12 cellular contexts compared by ENCODE assay signal in genomic region chr3:72977463-72977862, GRCh38. TPM values are rescaled to one million over a fixed set of nuclear protein-coding genes. Genes with fewer than 3 reads are reported as not detected.
A peak's percentile ranks its signal among the peaks of the same experiment; 100 is the strongest.
DNase-seq lines count a peak whose midpoint lies in the region; ATAC-seq and TF ChIP-seq lines count a peak whose summit lies in the region.
"Had no signal": no experiment of that assay in that cellular context is flagged by ENCODE, and none has a peak within 500 bp of the region (broad histone marks: within the 10 kb centered on the region; RNA-seq: fewer than 3 reads in every experiment).

No MANE protein-coding gene starts in this region.

- no peaks in the 10 kb centered on the region for H3K27me3 Mint-ChIP-seq in activated naive CD4-positive, alpha-beta T cell treated with anti-CD3 and anti-CD28 coated beads for 36 hours (ENCODE audit: low read depth)
- no peaks in the 10 kb centered on the region for H3K27me3 Mint-ChIP-seq in mesothelial cell of epicardium (ENCODE audit: low read depth)

- no peaks in the 10 kb centered on the region for H4K20me1 ChIP-seq in OCI-LY3 (ENCODE audit: insufficient read depth, low read length)
- H4K20me1 ChIP-seq in MM.1S (ENCODE audit: insufficient read depth, low read length), result no peaks in the 10 kb centered on the region

- H3K79me2 ChIP-seq in OCI-LY3 (ENCODE audit: low read length), result no peaks in the 10 kb centered on the region
- H3K79me2 ChIP-seq in MM.1S (ENCODE audit: low read length), result no peaks in the 10 kb centered on the region

- no peak overlapping the region; the same call in 1 of the 2 replicates for H3K27ac ChIP-seq in OCI-LY3 (ENCODE audit: low read length)
- H3K27ac ChIP-seq in upper lobe of left lung, result peak overlapping the region; percentile 1 to 77 (median 20)
- H3K27ac ChIP-seq in MM.1S (ENCODE audit: low read length), result no peak overlapping the region
- H3K27ac ChIP-seq in suprapubic skin, result no peak overlapping the region
- H3K27ac ChIP-seq: foreskin keratinocyte had no signal

- H3F3A ChIP-seq in MM.1S (ENCODE audit: insufficient read depth, low read length), result no peaks in the 10 kb centered on the region

- TF ChIP-seq CTCF in OCI-LY3 (IDR thresholded peaks at IDR 0.05; ENCODE audit: low read depth, low read length), result 0 out of 2 replicates have a peak, but pooled peaks have one; percentile 2
- TF ChIP-seq CTCF in upper lobe of left lung (IDR thresholded peaks at IDR 0.05), result no peak
- TF ChIP-seq CTCF in mesothelial cell of epicardium (IDR thresholded peaks at IDR 0.05; ENCODE audit: unreplicated experiment), result no peak
- no peak for TF ChIP-seq CTCF in MM.1S (IDR thresholded peaks at IDR 0.05; ENCODE audit: low read length)
- TF ChIP-seq CTCF in suprapubic skin (IDR thresholded peaks at IDR 0.05), result no peak

- intact Hi-C loops in activated naive CD4-positive, alpha-beta T cell treated with anti-CD3 and anti-CD28 coated beads for 36 hours (cut with micrococcal nuclease), result loop anchor here (1.0 to 2.0 kb wide), 5 partner anchors 11 to 59 kb away; no protein-coding TSS in a partner anchor

- 82 to 91% methylated on average over 3 of the region's 3 CpGs for WGBS in upper lobe of left lung, 2 donors
- WGBS in suprapubic skin, result 90% methylated on average over 3 of the region's 3 CpGs

- no peak overlapping the region for H3K27ac Mint-ChIP-seq in activated naive CD4-positive, alpha-beta T cell treated with anti-CD3 and anti-CD28 coated beads for 36 hours
- H3K27ac Mint-ChIP-seq in mesothelial cell of epicardium, result no peak overlapping the region

- peaks cover 10% of the 10 kb centered on the region for H3K4me1 Mint-ChIP-seq in activated naive CD4-positive, alpha-beta T cell treated with anti-CD3 and anti-CD28 coated beads for 36 hours (ENCODE audit: low read depth)
- peaks cover 14% of the 10 kb centered on the region for H3K4me1 Mint-ChIP-seq in mesothelial cell of epicardium

- H3K9me3 Mint-ChIP-seq in activated naive CD4-positive, alpha-beta T cell treated with anti-CD3 and anti-CD28 coated beads for 36 hours, result no peaks in the 10 kb centered on the region
- no peaks in the 10 kb centered on the region for H3K9me3 Mint-ChIP-seq in mesothelial cell of epicardium

- H3K9me2 ChIP-seq in MM.1S (replicated peaks; ENCODE audit: insufficient read depth, low read length), result no peaks in the 10 kb centered on the region

- peak overlapping the region; percentile 47 for H3K4me2 ChIP-seq in OCI-LY3 (ENCODE audit: low read length)
- no peak overlapping the region for H3K4me2 ChIP-seq in MM.1S (ENCODE audit: low read depth, low read length)

- TF ChIP-seq POLR2A in upper lobe of left lung (IDR thresholded peaks at IDR 0.05) (no peak), suprapubic skin (IDR thresholded peaks at IDR 0.05) (no peak)

- no peak overlapping the region for H3K4me3 Mint-ChIP-seq in activated naive CD4-positive, alpha-beta T cell treated with anti-CD3 and anti-CD28 coated beads for 36 hours
- H3K4me3 Mint-ChIP-seq in mesothelial cell of epicardium, result no peak overlapping the region

- H3K9ac ChIP-seq in OCI-LY3 (ENCODE audit: low read length) (no peak overlapping the region), MM.1S (ENCODE audit: low read length) (no peak overlapping the region)

- TF ChIP-seq EP300 in upper lobe of left lung (IDR thresholded peaks at IDR 0.05) (no peak), suprapubic skin (IDR thresholded peaks at IDR 0.05) (no peak)

- no peak overlapping the region for H2AFZ ChIP-seq in OCI-LY3 (ENCODE audit: low read depth, low read length)
- H2AFZ ChIP-seq in MM.1S (ENCODE audit: low read length), result no peak overlapping the region

- ATAC-seq in HG02642 (IDR thresholded peaks at IDR 0.05; ENCODE audit: poor library complexity, unreplicated experiment) (peak; percentile 74), upper lobe of left lung (ENCODE audit: low FRiP score in 2 of 2) (no peak)
- ATAC-seq: foreskin keratinocyte, K562 had no signal

- H3K9me3 ChIP-seq in OCI-LY3 (ENCODE audit: insufficient read depth, low read length), result no peaks in the 10 kb centered on the region
- no peaks in the 10 kb centered on the region for H3K9me3 ChIP-seq in upper lobe of left lung
- H3K9me3 ChIP-seq in MM.1S (replicated peaks; ENCODE audit: insufficient read depth, low read length), result no peaks in the 10 kb centered on the region
- no peaks in the 10 kb centered on the region for H3K9me3 ChIP-seq in suprapubic skin

- peak; percentile 21 for DNase-seq in activated naive CD4-positive, alpha-beta T cell treated with anti-CD3 and anti-CD28 coated beads for 36 hours
- DNase-seq in activated naive CD4-positive, alpha-beta T cell treated with anti-CD3 and anti-CD28 coated beads, Interleukin-2, amount 50 U/mL, for 16 hours, result no peak
- DNase-seq in upper lobe of left lung, result no peak
- no peak for DNase-seq in mesothelial cell of epicardium (ENCODE audit: low spot score in 2 of 2, unreplicated experiment in 2 of 2)
- DNase-seq in MM.1S, result no peak
- no peak for DNase-seq in suprapubic skin (ENCODE audit: low spot score in 2 of 2)
- DNase-seq: foreskin keratinocyte, H7, NCI-H748 treated with DMSO at 0.1 percent for 48 hours had no signal

- H3K4me1 ChIP-seq in OCI-LY3 (ENCODE audit: low read length) (peaks cover 48% of the 10 kb centered on the region), upper lobe of left lung (peaks cover 0 to 3% (median 0%) of the 10 kb centered on the region in 4 donors), MM.1S (ENCODE audit: low read length) (no peaks in the 10 kb centered on the region; the same call in 1 of the 2 replicates), suprapubic skin (no peaks in the 10 kb centered on the region)

- peak overlapping the region; percentile 17 for H3K4me3 ChIP-seq in OCI-LY3 (ENCODE audit: low read length)
- no peak overlapping the region for H3K4me3 ChIP-seq in upper lobe of left lung
- no peak overlapping the region for H3K4me3 ChIP-seq in MM.1S (ENCODE audit: low read length)
- no peak overlapping the region for H3K4me3 ChIP-seq in suprapubic skin
- H3K4me3 ChIP-seq: K562 had no signal

- no peaks in the 10 kb centered on the region for H3K36me3 Mint-ChIP-seq in activated naive CD4-positive, alpha-beta T cell treated with anti-CD3 and anti-CD28 coated beads for 36 hours (ENCODE audit: low read depth)
- peaks cover 2% of the 10 kb centered on the region for H3K36me3 Mint-ChIP-seq in mesothelial cell of epicardium

- CTCF ChIA-PET in activated naive CD4-positive, alpha-beta T cell treated with anti-CD3 and anti-CD28 coated beads for 36 hours (lab: Charles Lee), result no interaction called here

- H3K27me3 ChIP-seq in OCI-LY3 (ENCODE audit: low read depth, low read length) (no peaks in the 10 kb centered on the region), upper lobe of left lung (no peaks in the 10 kb centered on the region), MM.1S (replicated peaks; ENCODE audit: insufficient read depth, low read length) (no peaks in the 10 kb centered on the region), suprapubic skin (no peaks in the 10 kb centered on the region)
- H3K27me3 ChIP-seq: foreskin keratinocyte had no signal

- H3K36me3 ChIP-seq in OCI-LY3 (replicated peaks; ENCODE audit: low read depth, low read length) (no peaks in the 10 kb centered on the region), upper lobe of left lung (no peaks in the 10 kb centered on the region), MM.1S (replicated peaks; ENCODE audit: insufficient read depth, low read length) (no peaks in the 10 kb centered on the region), suprapubic skin (no peaks in the 10 kb centered on the region)

RNA-seq across cellular contexts. Expression of gene PPP4R2, which starts 19.1 kb away (rescaled TPM):
- 10 to 100 TPM; 68.1 to 71.6 TPM for total RNA-seq in activated naive CD4-positive, alpha-beta T cell treated with anti-CD3 and anti-CD28 coated beads for 36 hours
- total RNA-seq in upper lobe of left lung (10 to 100 TPM; 24.3 to 88.0 (median 54.8) TPM), mesothelial cell of epicardium (111 to 117 TPM (median 116 TPM) in 3 replicates), suprapubic skin (10 to 100 TPM; 24.4 to 46.3 (median 36.6) TPM)

Comparison
In these comparisons a context has a peak if more than half of its experiments do, and no peak if none do; other contexts are left out.
1. H3K27ac ChIP-seq: peak in upper lobe of left lung (4 of 4); none in OCI-LY3 (single experiment), MM.1S (single experiment) and suprapubic skin (single experiment).